19 cellular contexts compared by ENCODE assay signal in genomic region chr10:127971101-127971946, GRCh38.
A peak's percentile ranks its signal among the peaks of the same experiment; 100 is the strongest.
DNase-seq lines count a peak whose midpoint lies in the region; ATAC-seq, FAIRE-seq and TF ChIP-seq lines count a peak whose summit lies in the region.
"Had no signal": no experiment of that assay in that cellular context is flagged by ENCODE, and none has a peak within 500 bp of the region (broad histone marks: within the 10 kb centered on the region; RNA-seq: fewer than 3 reads in every experiment).

No MANE protein-coding gene starts in this region.

- no peaks in the 10 kb centered on the region for H3K36me3 ChIP-seq in testis (ENCODE audit: low read depth, missing control alignments)
- H3K36me3 ChIP-seq: BLaER1 had no signal

- H3K4me3 ChIP-seq in testis: no peak overlapping the region
- H3K4me3 ChIP-seq: BLaER1, GM12878, GM23248 had no signal

- H3K27ac ChIP-seq in testis: peak overlapping the region; percentile 58 to 74
- H3K27ac ChIP-seq: BLaER1, GM23248 had no signal

- no peaks in the 10 kb centered on the region for H3K4me1 Mint-ChIP-seq in activated naive CD4-positive, alpha-beta T cell treated with anti-CD3 and anti-CD28 coated beads, Interleukin-2, amount 10 ng/mL, durations not matched to agents 7 days and 5 days
- H3K4me1 Mint-ChIP-seq in neural crest cell: peaks cover 49% of the 10 kb centered on the region
- H3K4me1 Mint-ChIP-seq: CD4-positive, alpha-beta memory T cell had no signal

- intact Hi-C loops in testis (cut with DNase I; ENCODE audit: low total_unique reads): no loop called here

- TF ChIP-seq POLR2A in testis (IDR thresholded peaks at IDR 0.05) (no peak), GM12891 (IDR thresholded peaks at IDR 0.05; ENCODE audit: low read depth, low read length) (no peak)

- H3K9me3 ChIP-seq in testis: no peaks in the 10 kb centered on the region
- H3K9me3 ChIP-seq: BLaER1 had no signal

- 80 to 90% methylated on average over 24 of the region's 24 CpGs for WGBS in testis, 2 donors

- peaks cover 30% of the 10 kb centered on the region for H3K27me3 Mint-ChIP-seq in activated naive CD4-positive, alpha-beta T cell treated with anti-CD3 and anti-CD28 coated beads, Interleukin-2, amount 10 ng/mL, durations not matched to agents 7 days and 5 days
- no peaks in the 10 kb centered on the region for H3K27me3 Mint-ChIP-seq in neural crest cell (ENCODE audit: low read depth)

- no peaks in the 10 kb centered on the region for H3K27me3 ChIP-seq in testis
- H3K27me3 ChIP-seq: BLaER1 had no signal

- no peak for TF ChIP-seq CTCF in neural crest cell (conservative IDR thresholded peaks at IDR 0.05)
- TF ChIP-seq CTCF in testis (IDR thresholded peaks at IDR 0.05): no peak

- CTCF ChIA-PET in activated naive CD4-positive, alpha-beta T cell treated with anti-CD3 and anti-CD28 coated beads, Interleukin-2, amount 10 ng/mL, durations not matched to agents 7 days and 5 days (lab: Charles Lee): no interaction called here

- ATAC-seq in activated naive CD4-positive, alpha-beta T cell treated with anti-CD3 and anti-CD28 coated beads, Interleukin-2, amount 50 U/mL, for 72 hours: no peak
- no peak for ATAC-seq in GM18520 (IDR thresholded peaks at IDR 0.05; ENCODE audit: unreplicated experiment)
- ATAC-seq: GM12878 had no signal

- no peak for FAIRE-seq in GM12891 (lab: Jason Lieb, UNC)
- FAIRE-seq: GM12878 had no signal

- peak overlapping the region; percentile 13 for H3K27ac Mint-ChIP-seq in activated naive CD4-positive, alpha-beta T cell treated with anti-CD3 and anti-CD28 coated beads, Interleukin-2, amount 10 ng/mL, durations not matched to agents 7 days and 5 days
- H3K27ac Mint-ChIP-seq in activated naive CD4-positive, alpha-beta T cell treated with anti-CD3 and anti-CD28 coated beads, Interleukin-2, amount 50 U/mL, for 72 hours: no peak overlapping the region
- peak overlapping the region; percentile 51 for H3K27ac Mint-ChIP-seq in neural crest cell (ENCODE audit: unreplicated experiment)
- H3K27ac Mint-ChIP-seq: CD14-positive monocyte; CD4-positive, alpha-beta memory T cell had no signal

- H3K4me3 Mint-ChIP-seq in activated naive CD4-positive, alpha-beta T cell treated with anti-CD3 and anti-CD28 coated beads, Interleukin-2, amount 10 ng/mL, durations not matched to agents 7 days and 5 days: no peak overlapping the region
- no peak overlapping the region for H3K4me3 Mint-ChIP-seq in neural crest cell
- H3K4me3 Mint-ChIP-seq: CD14-positive monocyte; CD4-positive, alpha-beta memory T cell had no signal

- H3K36me3 Mint-ChIP-seq in activated naive CD4-positive, alpha-beta T cell treated with anti-CD3 and anti-CD28 coated beads, Interleukin-2, amount 10 ng/mL, durations not matched to agents 7 days and 5 days: no peaks in the 10 kb centered on the region
- no peaks in the 10 kb centered on the region for H3K36me3 Mint-ChIP-seq in activated naive CD4-positive, alpha-beta T cell treated with anti-CD3 and anti-CD28 coated beads, Interleukin-2, amount 50 U/mL, for 72 hours
- no peaks in the 10 kb centered on the region for H3K36me3 Mint-ChIP-seq in neural crest cell (ENCODE audit: low read depth)
- H3K36me3 Mint-ChIP-seq: CD4-positive, alpha-beta memory T cell had no signal

- no peak for DNase-seq in activated naive CD4-positive, alpha-beta T cell treated with anti-CD3 and anti-CD28 coated beads, Interleukin-2, amount 10 ng/mL, durations not matched to agents 7 days and 5 days
- DNase-seq in activated naive CD4-positive, alpha-beta T cell treated with anti-CD3 and anti-CD28 coated beads, Interleukin-2, amount 50 U/mL, for 72 hours (ENCODE audit: low spot score in 2 of 2): no peak
- DNase-seq in neural crest cell (ENCODE audit: low read depth, low spot score) (no peak), testis (no peak), GM12891 (ENCODE audit: insufficient read length, low spot score) (no peak)
- no peak for DNase-seq in activated CD4-positive, alpha-beta T cell treated with anti-CD3 and anti-CD28 coated beads, Interleukin-2, amount 50 U/mL, for 48 hours
- DNase-seq: 8988T; CD4-positive, alpha-beta memory T cell; COR-L47; DMS 273 treated with DMSO at 0.1 percent for 48 hours; DMS53; DND-41; EL; GM23248; HCEC 1CT had no signal

- H3K4me1 ChIP-seq in testis: peaks cover 29% of the 10 kb centered on the region

- H3K9me3 Mint-ChIP-seq in activated naive CD4-positive, alpha-beta T cell treated with anti-CD3 and anti-CD28 coated beads, Interleukin-2, amount 10 ng/mL, durations not matched to agents 7 days and 5 days: no peaks in the 10 kb centered on the region
- no peaks in the 10 kb centered on the region for H3K9me3 Mint-ChIP-seq in activated naive CD4-positive, alpha-beta T cell treated with anti-CD3 and anti-CD28 coated beads, Interleukin-2, amount 50 U/mL, for 72 hours
- no peaks in the 10 kb centered on the region for H3K9me3 Mint-ChIP-seq in neural crest cell
- H3K9me3 Mint-ChIP-seq: CD4-positive, alpha-beta memory T cell had no signal

TF ChIP-seq in GM12891, 5 proteins besides CTCF, POLR2A, EP300 and RAD21:
- TF ChIP-seq SPI1 (IDR thresholded peaks at IDR 0.05; ENCODE audit: low read depth, low read length) (no peak), TAF1 (IDR thresholded peaks at IDR 0.05; ENCODE audit: low read depth, low read length) (no peak)

Comparison
In these comparisons a context has a peak if more than half of its experiments do, and no peak if none do; other contexts are left out.
1. H3K27ac Mint-ChIP-seq: peak in activated naive CD4-positive, alpha-beta T cell treated with anti-CD3 and anti-CD28 coated beads, Interleukin-2, amount 10 ng/mL, durations not matched to agents 7 days and 5 days (single experiment) and neural crest cell (single experiment); none in activated naive CD4-positive, alpha-beta T cell treated with anti-CD3 and anti-CD28 coated beads, Interleukin-2, amount 50 U/mL, for 72 hours (0 of 2).